Comparison of ENCODE assay signal across 8 cellular contexts in genomic region chr11:75979479-75980027, GRCh38.
A peak's percentile ranks its signal among the peaks of the same experiment; 100 is the strongest.
DNase-seq lines count a peak whose midpoint lies in the region; ATAC-seq and TF ChIP-seq lines count a peak whose summit lies in the region.
"Not testable (repeated sequence)": the region's sequence is repeated elsewhere in the genome, so short reads cannot be mapped to it uniquely, and the experiment has no call there.

No MANE protein-coding gene starts in this region.

- not testable (repeated sequence) for H3K9me2 ChIP-seq in neural cell (ENCODE audit: insufficient read depth, low read length)

- not testable (repeated sequence) for DNase-seq in H7; activated T-cell treated with anti-CD3 and anti-CD28 coated beads, Interleukin-2, amount 50 U/mL, for 24 hours; retinal pigment epithelial cell (ENCODE audit: low read depth)
- peak; percentile 5 for DNase-seq in NCI-H82 (lab: John Stamatoyannopoulos, UW)
- peak; percentile 66 for DNase-seq in ecto neural progenitor cell (ENCODE audit: low spot score)
- DNase-seq in right cardiac atrium, result peak in 2 of 3 donors; percentile 33 to 34
- DNase-seq in islet precursor cell, result peak; percentile 76

- ATAC-seq in right cardiac atrium, result not testable (repeated sequence)

- H2AFZ ChIP-seq in neural cell (ENCODE audit: low read depth, low read length), result not testable (repeated sequence)

- not testable (repeated sequence) for H3K9me3 Mint-ChIP-seq in activated T-cell treated with anti-CD3 and anti-CD28 coated beads, Interleukin-2, amount 50 U/mL, for 24 hours

- H3K27ac ChIP-seq in right cardiac atrium (ENCODE audit: low read length); neural cell (ENCODE audit: low read length): not testable (repeated sequence)

- WGBS in right cardiac atrium, result 92% methylated on average over 22 of the region's 22 CpGs

- H3K9ac ChIP-seq in neural cell (ENCODE audit: low read length), result not testable (repeated sequence)

- not testable (repeated sequence) for H3K4me2 ChIP-seq in neural cell (ENCODE audit: low read length)

- H3K36me3 Mint-ChIP-seq in activated T-cell treated with anti-CD3 and anti-CD28 coated beads, Interleukin-2, amount 50 U/mL, for 24 hours (ENCODE audit: low read depth), result peaks cover 31% of the 10 kb centered on the region

- not testable (repeated sequence) for TF ChIP-seq RAD21 in neural cell (conservative IDR thresholded peaks at IDR 0.05)

- H3K79me2 ChIP-seq in neural cell (replicated peaks; ENCODE audit: insufficient read depth, low read length), result not testable (repeated sequence)

- H3K27ac Mint-ChIP-seq in activated T-cell treated with anti-CD3 and anti-CD28 coated beads, Interleukin-2, amount 50 U/mL, for 24 hours, result not testable (repeated sequence)

- H3K4me3 Mint-ChIP-seq in activated T-cell treated with anti-CD3 and anti-CD28 coated beads, Interleukin-2, amount 50 U/mL, for 24 hours, result peak overlapping the region; percentile 51

- intact Hi-C loops in right cardiac atrium (cut with DNase I), result not testable (repeated sequence)

- H3K27me3 ChIP-seq in H7 (ENCODE audit: control insufficient read depth, insufficient read depth, low read length); right cardiac atrium (ENCODE audit: control insufficient read depth, insufficient read depth); neural cell (ENCODE audit: insufficient read depth, low read depth, low read length): not testable (repeated sequence)

- H3K4me1 Mint-ChIP-seq in activated T-cell treated with anti-CD3 and anti-CD28 coated beads, Interleukin-2, amount 50 U/mL, for 24 hours (ENCODE audit: low read depth), result peaks cover 33% of the 10 kb centered on the region

- peak overlapping the region; percentile 67 for H3K4me3 ChIP-seq in H7 (ENCODE audit: insufficient read depth, low read depth, low read length)
- not testable (repeated sequence) for H3K4me3 ChIP-seq in right cardiac atrium (ENCODE audit: low read length)
- peak overlapping the region; percentile 39 for H3K4me3 ChIP-seq in neural cell (ENCODE audit: low read length)
- peak overlapping the region; percentile 33 for H3K4me3 ChIP-seq in retinal pigment epithelial cell (ENCODE audit: low read length)

- not testable (repeated sequence) for TF ChIP-seq CTCF in neural cell (IDR thresholded peaks at IDR 0.05; ENCODE audit: poor library complexity, severe bottlenecking); retinal pigment epithelial cell (conservative IDR thresholded peaks at IDR 0.05; ENCODE audit: low read depth, low read length)

- H3K36me3 ChIP-seq in H7 (replicated peaks; ENCODE audit: control insufficient read depth, insufficient read depth, low read length); neural cell (ENCODE audit: insufficient read depth, low read length): not testable (repeated sequence)

- H3F3A ChIP-seq in neural cell (ENCODE audit: insufficient read depth, low read length, poor library complexity, severe bottlenecking), result not testable (repeated sequence)

- TF ChIP-seq EP300 in neural cell (conservative IDR thresholded peaks at IDR 0.05; ENCODE audit: poor library complexity, severe bottlenecking), result not testable (repeated sequence)

- H3K9me3 ChIP-seq in right cardiac atrium (ENCODE audit: control insufficient read depth, low read length); neural cell (ENCODE audit: low read length): not testable (repeated sequence)

- H4K20me1 ChIP-seq in neural cell (ENCODE audit: insufficient read depth), result not testable (repeated sequence)

- H3K27me3 Mint-ChIP-seq in activated T-cell treated with anti-CD3 and anti-CD28 coated beads, Interleukin-2, amount 50 U/mL, for 24 hours, result not testable (repeated sequence)

- H3K4me1 ChIP-seq in right cardiac atrium (ENCODE audit: control insufficient read depth, insufficient read depth, low read length), result not testable (repeated sequence)
